ENCODE assay signal across 21 cellular contexts in genomic region chr19:806815-807421, GRCh38. TPM values are rescaled to one million over a fixed set of nuclear protein-coding genes. Genes with fewer than 3 reads are reported as not detected.
DNase-seq lines count a peak whose midpoint lies in the region; ATAC-seq and TF ChIP-seq lines count a peak whose summit lies in the region.
"Had no signal": no experiment of that assay in that cellular context is flagged by ENCODE, and none has a peak within 500 bp of the region (broad histone marks: within the 10 kb centered on the region; RNA-seq: fewer than 3 reads in every experiment).

No MANE protein-coding gene starts in this region.

- H3K9me3 Mint-ChIP-seq in HFFc6 (no peaks in the 10 kb centered on the region), nephron progenitor cell (no peaks in the 10 kb centered on the region)
- no peaks in the 10 kb centered on the region for H3K9me3 Mint-ChIP-seq in activated naive CD8-positive, alpha-beta T cell treated with anti-CD3 and anti-CD28 coated beads for 36 hours
- peaks cover 0 to 4% (median 0%) of the 10 kb centered on the region in 11 donors for H3K9me3 Mint-ChIP-seq in naive thymus-derived CD4-positive, alpha-beta T cell
- H3K9me3 Mint-ChIP-seq: activated CD8-positive, alpha-beta T cell treated with anti-CD3 and anti-CD28 coated beads for 36 hours had no signal

- no peak overlapping the region for H3K4me3 ChIP-seq in naive thymus-derived CD4-positive, alpha-beta T cell (ENCODE audit: low read length)
- H3K4me3 ChIP-seq: adrenal gland, sigmoid colon had no signal

- H3K9me3 ChIP-seq in naive thymus-derived CD4-positive, alpha-beta T cell (ENCODE audit: control insufficient read depth in 2 of 3, low read length in 3 of 3) = no peaks in the 10 kb centered on the region
- H3K9me3 ChIP-seq: adrenal gland, sigmoid colon had no signal

- peaks cover 25 to 97% (median 29%) of the 10 kb centered on the region in 3 experiments for H3K36me3 ChIP-seq in naive thymus-derived CD4-positive, alpha-beta T cell (ENCODE audit: control insufficient read depth in 2 of 3, insufficient read depth in 3 of 3, low read length in 3 of 3)

- no peaks in the 10 kb centered on the region for H3K27me3 ChIP-seq in foreskin keratinocyte
- no peaks in the 10 kb centered on the region for H3K27me3 ChIP-seq in naive thymus-derived CD4-positive, alpha-beta T cell (ENCODE audit: control insufficient read depth in 2 of 2, insufficient read depth in 2 of 2, low read length in 2 of 2)
- H3K27me3 ChIP-seq: adrenal gland, sigmoid colon had no signal

- H3K36me3 Mint-ChIP-seq in HFFc6 (ENCODE audit: low read depth) = peaks cover 40% of the 10 kb centered on the region
- peaks cover 47% of the 10 kb centered on the region for H3K36me3 Mint-ChIP-seq in activated naive CD8-positive, alpha-beta T cell treated with anti-CD3 and anti-CD28 coated beads for 36 hours
- peaks cover 58% of the 10 kb centered on the region for H3K36me3 Mint-ChIP-seq in nephron progenitor cell (ENCODE audit: low read depth)
- H3K36me3 Mint-ChIP-seq in naive thymus-derived CD4-positive, alpha-beta T cell = peaks cover 0 to 29% (median 15%) of the 10 kb centered on the region in 5 donors

- 0 out of 2 replicates have a peak, but pooled peaks have one; percentile 10 for TF ChIP-seq CTCF in HFFc6 (IDR thresholded peaks at IDR 0.05)
- TF ChIP-seq CTCF in nephron progenitor cell (IDR thresholded peaks at IDR 0.05) = no peak
- TF ChIP-seq CTCF in foreskin keratinocyte (conservative IDR thresholded peaks at IDR 0.05) = no peak

- no peak overlapping the region for H3K27ac ChIP-seq in foreskin keratinocyte
- no peak overlapping the region for H3K27ac ChIP-seq in naive thymus-derived CD4-positive, alpha-beta T cell (ENCODE audit: low read depth, low read length)
- H3K27ac ChIP-seq: adrenal gland, sigmoid colon, WERI-Rb-1 had no signal

- POLR2A ChIA-PET in naive thymus-derived CD4-positive, alpha-beta T cell (lab: Charles Lee) = no interaction called here

- H3K4me1 ChIP-seq in foreskin keratinocyte = peaks cover 1% of the 10 kb centered on the region
- peaks cover 9 to 15% of the 10 kb centered on the region in 2 donors for H3K4me1 ChIP-seq in naive thymus-derived CD4-positive, alpha-beta T cell (ENCODE audit: control insufficient read depth in 2 of 2, insufficient read depth in 2 of 2, low read length in 2 of 2)

- H3K4me3 Mint-ChIP-seq in HFFc6 (no peak overlapping the region), nephron progenitor cell (no peak overlapping the region)
- no peak overlapping the region for H3K4me3 Mint-ChIP-seq in activated naive CD8-positive, alpha-beta T cell treated with anti-CD3 and anti-CD28 coated beads for 36 hours
- H3K4me3 Mint-ChIP-seq in naive thymus-derived CD4-positive, alpha-beta T cell = no peak overlapping the region
- H3K4me3 Mint-ChIP-seq: activated CD8-positive, alpha-beta T cell treated with anti-CD3 and anti-CD28 coated beads for 36 hours had no signal

- intact Hi-C loops in naive thymus-derived CD4-positive, alpha-beta T cell (cut with micrococcal nuclease) = no loop called here

- CTCF ChIA-PET in naive thymus-derived CD4-positive, alpha-beta T cell (lab: Charles Lee) = no interaction called here

- DNase-seq in AG08396 (ENCODE audit: low spot score) (peak; percentile 13), HFFc6 (no peak), nephron progenitor cell (no peak), foreskin keratinocyte (no peak)
- DNase-seq in activated naive CD8-positive, alpha-beta T cell treated with anti-CD3 and anti-CD28 coated beads for 36 hours = no peak
- DNase-seq in naive thymus-derived CD4-positive, alpha-beta T cell = no peak
- DNase-seq: activated CD8-positive, alpha-beta T cell treated with anti-CD3 and anti-CD28 coated beads for 36 hours; adrenal gland; effector CD8-positive, alpha-beta T cell; Kasumi-1; mesenchymal stem cell; NCI-H1436; NCI-H2171 treated with DMSO at 0.1 percent for 48 hours; NCI-H82; occipital lobe; sigmoid colon; WERI-Rb-1 had no signal

- peaks cover 10% of the 10 kb centered on the region for H3K4me1 Mint-ChIP-seq in HFFc6 (ENCODE audit: low read depth)
- peaks cover 9% of the 10 kb centered on the region for H3K4me1 Mint-ChIP-seq in activated naive CD8-positive, alpha-beta T cell treated with anti-CD3 and anti-CD28 coated beads for 36 hours
- H3K4me1 Mint-ChIP-seq in nephron progenitor cell = peaks cover 29% of the 10 kb centered on the region
- H3K4me1 Mint-ChIP-seq in naive thymus-derived CD4-positive, alpha-beta T cell = peaks cover 12 to 28% (median 21%) of the 10 kb centered on the region in 7 donors

- peaks cover 28% of the 10 kb centered on the region for H3K27me3 Mint-ChIP-seq in HFFc6 (ENCODE audit: insufficient read depth)
- no peaks in the 10 kb centered on the region for H3K27me3 Mint-ChIP-seq in activated naive CD8-positive, alpha-beta T cell treated with anti-CD3 and anti-CD28 coated beads for 36 hours
- no peaks in the 10 kb centered on the region for H3K27me3 Mint-ChIP-seq in nephron progenitor cell (ENCODE audit: low read depth, poor library complexity)
- H3K27me3 Mint-ChIP-seq in naive thymus-derived CD4-positive, alpha-beta T cell = no peaks in the 10 kb centered on the region
- H3K27me3 Mint-ChIP-seq: activated CD8-positive, alpha-beta T cell treated with anti-CD3 and anti-CD28 coated beads for 36 hours had no signal

- no peak for ATAC-seq in GM18502 (IDR thresholded peaks at IDR 0.05; ENCODE audit: poor library complexity, unreplicated experiment)
- ATAC-seq in foreskin keratinocyte = no peak
- no peak for ATAC-seq in naive thymus-derived CD4-positive, alpha-beta T cell
- ATAC-seq in HG03432 (IDR thresholded peaks at IDR 0.05; ENCODE audit: unreplicated experiment) = no peak
- ATAC-seq: activated CD8-positive, alpha-beta T cell treated with anti-CD3 and anti-CD28 coated beads for 36 hours had no signal

- H3K27ac Mint-ChIP-seq in HFFc6 (no peak overlapping the region), nephron progenitor cell (peak overlapping the region; percentile 91)
- H3K27ac Mint-ChIP-seq in activated naive CD8-positive, alpha-beta T cell treated with anti-CD3 and anti-CD28 coated beads for 36 hours = peak overlapping the region; percentile 26
- peak overlapping the region in 1 of 9 donors; percentile 22 for H3K27ac Mint-ChIP-seq in naive thymus-derived CD4-positive, alpha-beta T cell
- H3K27ac Mint-ChIP-seq: activated CD8-positive, alpha-beta T cell treated with anti-CD3 and anti-CD28 coated beads for 36 hours had no signal

RNA-seq across cellular contexts. Expression of gene PTBP1, which starts 9.7 kb away (rescaled TPM):
- total RNA-seq in HFFc6 (2021; fragmentation: NEBNext Ultra II Directional; extraction: Animal tissue kit (Norgen Biotek cat#: 25700)) = 100 to 1,000 TPM; 307 to 421 (median 380) TPM
- 100 to 1,000 TPM; 799 to 818 TPM for total RNA-seq in activated naive CD8-positive, alpha-beta T cell treated with anti-CD3 and anti-CD28 coated beads for 36 hours
- 222 and 244 TPM in 2 replicates for total RNA-seq in foreskin keratinocyte
- 186 and 237 TPM in 2 replicates for polyA plus RNA-seq in foreskin keratinocyte
- 100 to 1,000 TPM; 313 to 524 (median 326) TPM for total RNA-seq in naive thymus-derived CD4-positive, alpha-beta T cell
- polyA plus RNA-seq in naive thymus-derived CD4-positive, alpha-beta T cell = 100 to 1,000 TPM; 113 to 227 TPM

RNA-seq across cellular contexts. Expression of gene PLPPR3, which starts 14.8 kb away (rescaled TPM):
- total RNA-seq in HFFc6 (2021; fragmentation: NEBNext Ultra II Directional; extraction: Animal tissue kit (Norgen Biotek cat#: 25700)) = under 1 TPM in 1 of 6 experiments, not detected in 5; 0.09 TPM
- not detected for total RNA-seq in activated naive CD8-positive, alpha-beta T cell treated with anti-CD3 and anti-CD28 coated beads for 36 hours
- not detected in 2 replicates for total RNA-seq in foreskin keratinocyte
- 0.15 TPM in 1 of 2 replicates, not detected in the other for polyA plus RNA-seq in foreskin keratinocyte
- not detected for total RNA-seq in naive thymus-derived CD4-positive, alpha-beta T cell
- polyA plus RNA-seq in naive thymus-derived CD4-positive, alpha-beta T cell = not detected
- total RNA-seq: activated CD8-positive, alpha-beta T cell treated with anti-CD3 and anti-CD28 coated beads for 36 hours; cardiac septum; sigmoid colon had no signal
- polyA plus RNA-seq: keratinocyte had no signal

RNA-seq across cellular contexts. Expression of gene AZU1, which starts 20.7 kb away (rescaled TPM):
- total RNA-seq in HFFc6 (2021; fragmentation: NEBNext Ultra II Directional; extraction: Animal tissue kit (Norgen Biotek cat#: 25700)) = not detected
- total RNA-seq in activated naive CD8-positive, alpha-beta T cell treated with anti-CD3 and anti-CD28 coated beads for 36 hours = not detected
- not detected in 2 replicates for total RNA-seq in foreskin keratinocyte
- polyA plus RNA-seq in foreskin keratinocyte = 0.03 TPM in 1 of 2 replicates, not detected in the other
- 1 to 10 TPM in 1 of 5 experiments, under 1 TPM in 1, not detected in 3; 0.64 to 4.1 TPM for total RNA-seq in naive thymus-derived CD4-positive, alpha-beta T cell
- not detected for polyA plus RNA-seq in naive thymus-derived CD4-positive, alpha-beta T cell
- total RNA-seq: activated CD8-positive, alpha-beta T cell treated with anti-CD3 and anti-CD28 coated beads for 36 hours had no signal
- polyA plus RNA-seq: keratinocyte had no signal

RNA-seq across cellular contexts. Expression of gene PRTN3, which starts 33.9 kb away (rescaled TPM):
- total RNA-seq in HFFc6 (2021; fragmentation: NEBNext Ultra II Directional; extraction: Animal tissue kit (Norgen Biotek cat#: 25700)) = not detected
- total RNA-seq in activated naive CD8-positive, alpha-beta T cell treated with anti-CD3 and anti-CD28 coated beads for 36 hours = not detected
- not detected in 2 replicates for total RNA-seq in foreskin keratinocyte
- not detected in 2 replicates for polyA plus RNA-seq in foreskin keratinocyte
- total RNA-seq in naive thymus-derived CD4-positive, alpha-beta T cell = 1 to 10 TPM in 1 of 5 experiments, not detected in 4; 2.7 TPM
- polyA plus RNA-seq in naive thymus-derived CD4-positive, alpha-beta T cell = not detected
- total RNA-seq: activated CD8-positive, alpha-beta T cell treated with anti-CD3 and anti-CD28 coated beads for 36 hours; occipital lobe; sigmoid colon had no signal
- polyA plus RNA-seq: keratinocyte, sigmoid colon had no signal

RNA-seq across cellular contexts. Expression of gene ELANE, which starts 45.2 kb away (rescaled TPM):
- under 1 TPM in 1 of 6 experiments, not detected in 5; 0.21 TPM for total RNA-seq in HFFc6 (2021; fragmentation: NEBNext Ultra II Directional; extraction: Animal tissue kit (Norgen Biotek cat#: 25700))
- total RNA-seq in activated naive CD8-positive, alpha-beta T cell treated with anti-CD3 and anti-CD28 coated beads for 36 hours = not detected
- total RNA-seq in foreskin keratinocyte = not detected in 2 replicates
- not detected in 2 replicates for polyA plus RNA-seq in foreskin keratinocyte
- total RNA-seq in naive thymus-derived CD4-positive, alpha-beta T cell = 1 to 10 TPM in 1 of 5 experiments, not detected in 4; 4.9 TPM
- not detected for polyA plus RNA-seq in naive thymus-derived CD4-positive, alpha-beta T cell
- total RNA-seq: activated CD8-positive, alpha-beta T cell treated with anti-CD3 and anti-CD28 coated beads for 36 hours; occipital lobe had no signal
- polyA plus RNA-seq: keratinocyte had no signal
